ENCODE assay signal across 10 cellular contexts in the genomic region with DNA sequence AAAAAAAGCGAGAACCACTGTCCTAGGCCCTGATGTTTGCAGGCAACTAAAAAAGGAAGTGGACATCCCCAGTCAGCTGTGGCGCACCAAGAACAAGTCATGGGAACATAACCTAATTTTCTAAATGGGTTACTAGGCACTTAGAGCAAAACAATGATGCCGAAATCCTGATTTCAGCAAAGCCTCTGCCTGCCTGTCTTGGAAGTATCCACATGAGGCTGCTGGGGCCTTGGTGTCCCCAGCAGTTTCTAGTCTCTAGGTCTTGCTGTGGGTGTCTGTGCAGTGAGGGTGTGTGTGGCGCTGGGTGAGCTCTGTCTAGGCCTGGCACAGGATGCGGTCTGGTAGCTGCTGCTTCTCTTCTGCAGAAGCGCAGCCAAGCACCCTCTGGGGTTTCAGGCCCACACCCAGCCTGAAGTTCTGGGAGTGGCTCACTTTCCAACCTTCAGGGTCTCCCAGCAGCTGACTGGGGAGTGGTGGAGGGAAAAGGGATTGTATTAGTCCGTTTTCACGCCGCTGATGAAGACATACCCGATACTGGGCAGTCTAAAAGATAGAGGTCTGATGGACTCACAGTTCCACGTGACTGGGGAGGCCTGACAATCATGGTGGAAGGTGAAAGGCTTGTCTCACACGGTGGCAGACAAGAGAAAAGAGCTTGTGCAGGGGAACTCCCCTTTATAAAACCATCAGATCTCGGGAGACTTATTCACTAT. TPM values are rescaled to one million over a fixed set of nuclear protein-coding genes. Genes with fewer than 3 reads are reported as not detected.
DNase-seq lines count a peak whose midpoint lies in the region; ATAC-seq and TF ChIP-seq lines count a peak whose summit lies in the region.
"Had no signal": no experiment of that assay in that cellular context is flagged by ENCODE, and none has a peak within 500 bp of the region (broad histone marks: within the 10 kb centered on the region; RNA-seq: fewer than 3 reads in every experiment).

No MANE protein-coding gene starts in this region.

- no peaks in the 10 kb centered on the region for H3K9me3 Mint-ChIP-seq in activated CD8-positive, alpha-beta memory T cell treated with anti-CD3 and anti-CD28 coated beads, Interleukin-2, amount 10 ng/mL, durations not matched to agents 7 days and 5 days (ENCODE audit: low read depth)

- H3K4me3 Mint-ChIP-seq in activated CD8-positive, alpha-beta memory T cell treated with anti-CD3 and anti-CD28 coated beads, Interleukin-2, amount 10 ng/mL, durations not matched to agents 7 days and 5 days, result no peak overlapping the region

- H3K4me3 ChIP-seq in left lung (no peak overlapping the region), OCI-LY7 (ENCODE audit: low read depth, low read length, poor library complexity, severe bottlenecking) (no peak overlapping the region)

- no peaks in the 10 kb centered on the region for H3K4me1 ChIP-seq in left lung
- no peaks in the 10 kb centered on the region for H3K4me1 ChIP-seq in OCI-LY7 (ENCODE audit: insufficient read depth, low read length, poor library complexity, severe bottlenecking)

- H3K4me2 ChIP-seq in OCI-LY7 (ENCODE audit: low read length), result no peak overlapping the region

- no peak overlapping the region for H2AFZ ChIP-seq in OCI-LY7 (ENCODE audit: low read length)

- no peaks in the 10 kb centered on the region for H4K20me1 ChIP-seq in OCI-LY7 (ENCODE audit: insufficient read depth, low read length)

- ATAC-seq in HG03280 (IDR thresholded peaks at IDR 0.05; ENCODE audit: unreplicated experiment) (peak; percentile 48), left lung (peak; percentile 49), GM19328 (IDR thresholded peaks at IDR 0.05; ENCODE audit: unreplicated experiment) (no peak)
- peak; percentile 96 for ATAC-seq in activated CD8-positive, alpha-beta memory T cell treated with anti-CD3 and anti-CD28 coated beads, Interleukin-2, amount 10 ng/mL, durations not matched to agents 7 days and 5 days

- H3K9me3 ChIP-seq in left lung (no peaks in the 10 kb centered on the region), OCI-LY7 (ENCODE audit: low read length) (no peaks in the 10 kb centered on the region)

- peaks cover 17% of the 10 kb centered on the region for H3K4me1 Mint-ChIP-seq in activated CD8-positive, alpha-beta memory T cell treated with anti-CD3 and anti-CD28 coated beads, Interleukin-2, amount 10 ng/mL, durations not matched to agents 7 days and 5 days

- no peaks in the 10 kb centered on the region for H3K9me2 ChIP-seq in OCI-LY7 (ENCODE audit: insufficient read depth, low read length)

- CTCF ChIA-PET in activated CD8-positive, alpha-beta memory T cell treated with anti-CD3 and anti-CD28 coated beads, Interleukin-2, amount 10 ng/mL, durations not matched to agents 7 days and 5 days (lab: Charles Lee), result interaction anchor here (0.8 to 6.9 kb wide), 2 partner anchors 17 to 25 kb away, joined by 3 to 39 read pairs; no protein-coding TSS in a partner anchor
- CTCF ChIA-PET in OCI-LY7 (lab: Charles Lee; ENCODE audit: unreplicated experiment), result no interaction called here

- TF ChIP-seq CTCF in left lung (IDR thresholded peaks at IDR 0.05) (no peak), OCI-LY7 (conservative IDR thresholded peaks at IDR 0.05; ENCODE audit: low read length) (no peak)

- POLR2A ChIA-PET in OCI-LY7 (lab: Charles Lee), result no interaction called here

- DNase-seq in activated CD8-positive, alpha-beta memory T cell treated with anti-CD3 and anti-CD28 coated beads, Interleukin-2, amount 10 ng/mL, durations not matched to agents 7 days and 5 days, result peak; percentile 83
- DNase-seq in left lung (no peak), OCI-LY7 (ENCODE audit: low spot score) (no peak), amygdala (lab: John Stamatoyannopoulos, UW) (no peak)
- peak; percentile 34 to 52 for DNase-seq in stimulated activated CD8-positive, alpha-beta memory T cell treated with anti-CD3 and anti-CD28 coated beads, Interleukin-7, amount 100 ng/mL, for 4 hours (ENCODE audit: low read depth in 2 of 2)
- DNase-seq: IMR-90, T1000 had no signal

- no peaks in the 10 kb centered on the region for H3K27me3 ChIP-seq in left lung

- peak overlapping the region; percentile 85 for H3K27ac Mint-ChIP-seq in activated CD8-positive, alpha-beta memory T cell treated with anti-CD3 and anti-CD28 coated beads, Interleukin-2, amount 10 ng/mL, durations not matched to agents 7 days and 5 days

- no peaks in the 10 kb centered on the region for H3K79me2 ChIP-seq in OCI-LY7 (ENCODE audit: insufficient read depth, low read depth, low read length)

- peaks cover 0 to 17% of the 10 kb centered on the region in 2 donors for H3K36me3 ChIP-seq in left lung
- peaks cover 10% of the 10 kb centered on the region; the same call in 1 of the 2 replicates for H3K36me3 ChIP-seq in OCI-LY7 (ENCODE audit: insufficient read depth, low read length)

- H3K36me3 Mint-ChIP-seq in activated CD8-positive, alpha-beta memory T cell treated with anti-CD3 and anti-CD28 coated beads, Interleukin-2, amount 10 ng/mL, durations not matched to agents 7 days and 5 days, result peaks cover 3% of the 10 kb centered on the region

- no peaks in the 10 kb centered on the region for H3K27me3 Mint-ChIP-seq in activated CD8-positive, alpha-beta memory T cell treated with anti-CD3 and anti-CD28 coated beads, Interleukin-2, amount 10 ng/mL, durations not matched to agents 7 days and 5 days

- H3K27ac ChIP-seq in left lung (peak overlapping the region in 1 of 2 donors; percentile 45), OCI-LY7 (ENCODE audit: low read depth, low read length, poor library complexity, severe bottlenecking) (no peak overlapping the region)

- intact Hi-C loops in left lung (cut with DNase I) (no loop called here), OCI-LY7 (cut with micrococcal nuclease; ENCODE audit: unreplicated experiment) (no loop called here)

- BruUV-seq in OCI-LY7 (replicated peaks; lab: Mats Ljungman, UMichigan), result no TSS peak

RNA-seq across cellular contexts. Expression of a gene that starts 21.1 kb away (rescaled TPM):
- total RNA-seq in activated CD8-positive, alpha-beta memory T cell treated with anti-CD3 and anti-CD28 coated beads, Interleukin-2, amount 10 ng/mL, durations not matched to agents 7 days and 5 days, result not detected
- total RNA-seq in left lung (not detected), OCI-LY7 (2022) (not detected in 2 replicates)
- total RNA-seq in OCI-LY7 (2014; rRNA removed; shearing (Covaris generic)), result not detected in 2 replicates
- total RNA-seq: IMR-90, osteoblast had no signal

Comparison
In these comparisons a context has a peak if more than half of its experiments do, and no peak if none do; other contexts are left out.
1. DNase-seq: peak in activated CD8-positive, alpha-beta memory T cell treated with anti-CD3 and anti-CD28 coated beads, Interleukin-2, amount 10 ng/mL, durations not matched to agents 7 days and 5 days (single experiment) and stimulated activated CD8-positive, alpha-beta memory T cell treated with anti-CD3 and anti-CD28 coated beads, Interleukin-7, amount 100 ng/mL, for 4 hours (2 of 2); none in left lung (0 of 2), OCI-LY7 (single experiment) and amygdala (0 of 56).